In genomic region chr5:173328896-173329369, GRCh38 we compare ENCODE assay signal across 9 cellular contexts. TPM values are rescaled to one million over a fixed set of nuclear protein-coding genes. Genes with fewer than 3 reads are reported as not detected.
DNase-seq lines count a peak whose midpoint lies in the region; ATAC-seq, FAIRE-seq and TF ChIP-seq lines count a peak whose summit lies in the region.
"Had no signal": no experiment of that assay in that cellular context is flagged by ENCODE, and none has a peak within 500 bp of the region (broad histone marks: within the 10 kb centered on the region; RNA-seq: fewer than 3 reads in every experiment).

No MANE protein-coding gene starts in this region.

- WGBS in aorta, 2 donors: 3% methylated on average over 19 of the region's 19 CpGs

- H3K4me1 ChIP-seq in duodenal mucosa (ENCODE audit: control insufficient read depth in 1 of 2, insufficient read depth in 2 of 2, low read length in 2 of 2) (peaks cover 15 to 17% of the 10 kb centered on the region in 2 donors), aorta (ENCODE audit: control insufficient read depth in 1 of 2, insufficient read depth in 2 of 2, low read length in 2 of 2) (no peaks in the 10 kb centered on the region)

- intact Hi-C loops in Right ventricle myocardium superior (cut with DNase I) (no loop called here), cardiac septum (cut with DNase I) (loop anchor here (10.0 kb wide), 1 partner anchor 126 kb away; no protein-coding TSS in a partner anchor), aorta (cut with DNase I) (no loop called here)

- no peak for TF ChIP-seq CTCF in nephron (IDR thresholded peaks at IDR 0.05; ENCODE audit: unreplicated experiment in 3 of 3)

- ATAC-seq in Right ventricle myocardium superior (ENCODE audit: poor library complexity) (peak; percentile 3), aorta (ENCODE audit: low FRiP score) (no peak), GM18870 (IDR thresholded peaks at IDR 0.05; ENCODE audit: unreplicated experiment) (no peak)

- H3K4me3 Mint-ChIP-seq in nephron: peak overlapping the region; percentile 88 to 96 (median 93)

- DNase-seq in Right ventricle myocardium superior: no peak
- DNase-seq in cardiac septum (ENCODE audit: low spot score): no peak
- DNase-seq in RCC 7860 (ENCODE audit: low spot score): peak; percentile 14
- no peak for DNase-seq in aorta
- no peak for DNase-seq in NOMO-1 treated with dmso at 0.1 percent for 144 hours (lab: John Stamatoyannopoulos, UW; ENCODE audit: unreplicated experiment)

- no peaks in the 10 kb centered on the region for H3K9me3 Mint-ChIP-seq in nephron

- no peak for FAIRE-seq in RCC 7860 (lab: Jason Lieb, UNC)
- FAIRE-seq: endometrium had no signal

- H3K9me3 ChIP-seq in duodenal mucosa (ENCODE audit: control insufficient read depth in 1 of 2, low read length in 2 of 2) (no peaks in the 10 kb centered on the region), aorta (ENCODE audit: control insufficient read depth, low read length) (no peaks in the 10 kb centered on the region)

- H3K4me3 ChIP-seq in duodenal mucosa (ENCODE audit: low read depth in 1 of 2, low read length in 2 of 2) (peak overlapping the region; percentile 46 to 55), aorta (ENCODE audit: low read length in 2 of 2) (peak overlapping the region in 1 of 2 donors; percentile 27)

- peak overlapping the region in 1 of 2 donors; percentile 33 for H3K9ac ChIP-seq in duodenal mucosa (ENCODE audit: low read depth in 1 of 2, low read length in 2 of 2)

- peaks cover under 1% of the 10 kb centered on the region for H3K36me3 Mint-ChIP-seq in nephron (ENCODE audit: low read depth)

- peak overlapping the region; percentile 20 to 40 (median 38) for H3K27ac Mint-ChIP-seq in nephron

- peaks cover 60% of the 10 kb centered on the region for H3K27me3 Mint-ChIP-seq in nephron (ENCODE audit: low read depth)

- H3K27ac ChIP-seq in duodenal mucosa (ENCODE audit: low read depth, low read length) (no peak overlapping the region), aorta (ENCODE audit: low read depth in 1 of 2, low read length in 2 of 2) (no peak overlapping the region)

- H3K36me3 ChIP-seq in duodenal mucosa (ENCODE audit: control insufficient read depth in 1 of 2, insufficient read depth in 2 of 2, low read length in 2 of 2) (no peaks in the 10 kb centered on the region), aorta (ENCODE audit: control insufficient read depth in 1 of 2, insufficient read depth in 2 of 2, low read length in 1 of 2) (no peaks in the 10 kb centered on the region)

- H3K27me3 ChIP-seq in duodenal mucosa (ENCODE audit: control insufficient read depth in 1 of 2, insufficient read depth in 2 of 2, low read length in 2 of 2) (peaks cover 55 to 69% of the 10 kb centered on the region in 2 donors), aorta (ENCODE audit: control insufficient read depth in 1 of 2, insufficient read depth in 2 of 2, low read length in 1 of 2) (peaks cover 0 to 2% of the 10 kb centered on the region in 2 donors)

- H3K4me1 Mint-ChIP-seq in nephron: peaks cover 49% of the 10 kb centered on the region

RNA-seq across cellular contexts. Expression of gene STC2, which starts 0.7 kb away (rescaled TPM):
- total RNA-seq in Right ventricle myocardium superior: 9.6 TPM
- 6.0 TPM for total RNA-seq in cardiac septum
- total RNA-seq in aorta: 1 to 10 TPM; 4.9 to 7.9 TPM
- under 1 TPM; 0.03 to 0.75 TPM for polyA plus RNA-seq in aorta
